Comparison of ENCODE assay signal across 17 cellular contexts in genomic region chr2:239719791-239720410, GRCh38.
DNase-seq lines count a peak whose midpoint lies in the region; ATAC-seq and TF ChIP-seq lines count a peak whose summit lies in the region.
"Had no signal": no experiment of that assay in that cellular context is flagged by ENCODE, and none has a peak within 500 bp of the region (broad histone marks: within the 10 kb centered on the region; RNA-seq: fewer than 3 reads in every experiment).

No MANE protein-coding gene starts in this region.

- POLR2A ChIA-PET in activated CD4-positive, alpha-beta memory T cell treated with anti-CD3 and anti-CD28 coated beads, Interleukin-2, amount 10 ng/mL, durations not matched to agents 7 days and 5 days (lab: Charles Lee) = no interaction called here

- no peak for TF ChIP-seq EP300 in suprapubic skin (IDR thresholded peaks at IDR 0.05)

- 90% methylated on average over 8 of the region's 10 CpGs for WGBS in suprapubic skin

- no peaks in the 10 kb centered on the region for H3K27me3 Mint-ChIP-seq in activated CD4-positive, alpha-beta memory T cell treated with anti-CD3 and anti-CD28 coated beads, Interleukin-2, amount 10 ng/mL, durations not matched to agents 7 days and 5 days
- peaks cover 4% of the 10 kb centered on the region for H3K27me3 Mint-ChIP-seq in neural crest cell (ENCODE audit: low read depth)

- H3K4me1 Mint-ChIP-seq in activated CD4-positive, alpha-beta memory T cell treated with anti-CD3 and anti-CD28 coated beads, Interleukin-2, amount 10 ng/mL, durations not matched to agents 7 days and 5 days = no peaks in the 10 kb centered on the region
- H3K4me1 Mint-ChIP-seq in neural crest cell = peaks cover 21% of the 10 kb centered on the region

- no peak for TF ChIP-seq POLR2A in suprapubic skin (IDR thresholded peaks at IDR 0.05)

- no peaks in the 10 kb centered on the region for H3K27me3 ChIP-seq in suprapubic skin

- DNase-seq in activated CD8-positive, alpha-beta memory T cell treated with anti-CD3 and anti-CD28 coated beads for 24 hours = peak; percentile 37
- DNase-seq in activated CD8-positive, alpha-beta memory T cell treated with anti-CD3 and anti-CD28 coated beads, Interleukin-2, amount 50 U/mL, for 4 hours = no peak
- peak; percentile 5 for DNase-seq in activated CD4-positive, alpha-beta memory T cell treated with anti-CD3 and anti-CD28 coated beads, Interleukin-2, amount 10 ng/mL, durations not matched to agents 7 days and 5 days
- no peak for DNase-seq in neural crest cell (ENCODE audit: low read depth, low spot score)
- DNase-seq in suprapubic skin (ENCODE audit: low spot score in 2 of 2) = peak; percentile 51 to 58
- no peak for DNase-seq in SW 1271 (lab: John Stamatoyannopoulos, UW)
- DNase-seq in SK-N-DZ (ENCODE audit: low spot score) = no peak
- DNase-seq: DMS 273 treated with DMSO at 0.1 percent for 48 hours, GDM1, KG1, NCI-H1105 treated with DMSO at 0.1 percent for 48 hours, NCI-H1694, NCI-H510A, NCI-H748 treated with DMSO at 0.1 percent for 48 hours, OCI-M1 had no signal

- no peak overlapping the region for H3K4me3 ChIP-seq in suprapubic skin

- H3K9me3 Mint-ChIP-seq in activated CD4-positive, alpha-beta memory T cell treated with anti-CD3 and anti-CD28 coated beads, Interleukin-2, amount 10 ng/mL, durations not matched to agents 7 days and 5 days = peaks cover 10% of the 10 kb centered on the region
- peaks cover 6% of the 10 kb centered on the region for H3K9me3 Mint-ChIP-seq in neural crest cell

- CTCF ChIA-PET in activated CD4-positive, alpha-beta memory T cell treated with anti-CD3 and anti-CD28 coated beads, Interleukin-2, amount 10 ng/mL, durations not matched to agents 7 days and 5 days (lab: Charles Lee) = no interaction called here

- TF ChIP-seq CTCF in neural crest cell (conservative IDR thresholded peaks at IDR 0.05) = no peak
- no peak for TF ChIP-seq CTCF in suprapubic skin (IDR thresholded peaks at IDR 0.05)

- H3K27ac Mint-ChIP-seq in activated CD4-positive, alpha-beta memory T cell treated with anti-CD3 and anti-CD28 coated beads, Interleukin-2, amount 10 ng/mL, durations not matched to agents 7 days and 5 days = no peak overlapping the region
- H3K27ac Mint-ChIP-seq in neural crest cell (ENCODE audit: unreplicated experiment) = no peak overlapping the region

- ATAC-seq in GM21360 (IDR thresholded peaks at IDR 0.05; ENCODE audit: unreplicated experiment) = no peak

- no peaks in the 10 kb centered on the region for H3K9me3 ChIP-seq in suprapubic skin

- no peak overlapping the region for H3K27ac ChIP-seq in suprapubic skin
- H3K27ac ChIP-seq: 22Rv1 had no signal

- H3K4me1 ChIP-seq in suprapubic skin = peaks cover 29% of the 10 kb centered on the region

- H3K36me3 Mint-ChIP-seq in activated CD4-positive, alpha-beta memory T cell treated with anti-CD3 and anti-CD28 coated beads, Interleukin-2, amount 10 ng/mL, durations not matched to agents 7 days and 5 days (ENCODE audit: low read depth) = no peaks in the 10 kb centered on the region
- no peaks in the 10 kb centered on the region for H3K36me3 Mint-ChIP-seq in neural crest cell (ENCODE audit: low read depth)

- H3K36me3 ChIP-seq in suprapubic skin = no peaks in the 10 kb centered on the region

- H3K4me3 Mint-ChIP-seq in activated CD4-positive, alpha-beta memory T cell treated with anti-CD3 and anti-CD28 coated beads, Interleukin-2, amount 10 ng/mL, durations not matched to agents 7 days and 5 days = no peak overlapping the region
- peak overlapping the region; percentile 49 for H3K4me3 Mint-ChIP-seq in neural crest cell

Comparison
In these comparisons a context has a peak if more than half of its experiments do, and no peak if none do; other contexts are left out.
1. DNase-seq: peak in activated CD8-positive, alpha-beta memory T cell treated with anti-CD3 and anti-CD28 coated beads for 24 hours (single experiment), activated CD4-positive, alpha-beta memory T cell treated with anti-CD3 and anti-CD28 coated beads, Interleukin-2, amount 10 ng/mL, durations not matched to agents 7 days and 5 days (single experiment) and suprapubic skin (2 of 2); none in activated CD8-positive, alpha-beta memory T cell treated with anti-CD3 and anti-CD28 coated beads, Interleukin-2, amount 50 U/mL, for 4 hours (single experiment), neural crest cell (single experiment), SW 1271 (0 of 2) and SK-N-DZ (single experiment).